In genomic region chr19:4357095-4357797, GRCh38 we compare ENCODE assay signal across 15 cellular contexts. TPM values are rescaled to one million over a fixed set of nuclear protein-coding genes. Genes with fewer than 3 reads are reported as not detected.
DNase-seq lines count a peak whose midpoint lies in the region; ATAC-seq, FAIRE-seq and TF ChIP-seq lines count a peak whose summit lies in the region.
"Had no signal": no experiment of that assay in that cellular context is flagged by ENCODE, and none has a peak within 500 bp of the region (broad histone marks: within the 10 kb centered on the region; RNA-seq: fewer than 3 reads in every experiment).

No MANE protein-coding gene starts in this region.

- no peak overlapping the region for H3K56ac ChIP-seq in H1 (replicated peaks; ENCODE audit: insufficient read length, low read depth, low read length)

- peaks cover 22 to 51% of the 10 kb centered on the region in 2 donors for H3K36me3 Mint-ChIP-seq in stimulated activated naive B cell treated with anti-CD40 and anti-IgM and Interleukin-4, amounts not matched to agents 10 μg/mL and 1 μg/mL and 100 μg/mL, for 72 hours
- H3K36me3 Mint-ChIP-seq: IgD-negative memory B cell had no signal

- no peaks in the 10 kb centered on the region for H3K79me1 ChIP-seq in H1 (ENCODE audit: low read depth, low read length)
- peaks cover 7% of the 10 kb centered on the region for H3K79me1 ChIP-seq in neuronal stem cell (ENCODE audit: low read depth, low read length)

- CTCF ChIA-PET in SK-N-SH (lab: Yijun Ruan, JAX) (interaction anchor here (1.3 to 1.6 kb wide), 2 partner anchors 18 to 89 kb away, joined by 3 to 11 read pairs; no protein-coding TSS in a partner anchor), H1 (lab: Charles Lee; ENCODE audit: partially characterized antibody) (interaction anchor here (0.6 to 3.4 kb wide), 11 partner anchors 10 to 123 kb away, joined by 3 to 28 read pairs (median 3); no protein-coding TSS in a partner anchor)

- no peak overlapping the region for H4K91ac ChIP-seq in H1 (replicated peaks; ENCODE audit: insufficient read length, low read length)
- H4K91ac ChIP-seq in neuronal stem cell (ENCODE audit: low read depth, low read length, poor library complexity), result no peak overlapping the region

- H3K27me3 Mint-ChIP-seq in stimulated activated naive B cell treated with anti-CD40 and anti-IgM and Interleukin-4, amounts not matched to agents 10 μg/mL and 1 μg/mL and 100 μg/mL, for 72 hours, result no peaks in the 10 kb centered on the region
- H3K27me3 Mint-ChIP-seq: CD8-positive, alpha-beta memory T cell; IgD-negative memory B cell had no signal

- H3K4me1 Mint-ChIP-seq in stimulated activated naive B cell treated with anti-CD40 and anti-IgM and Interleukin-4, amounts not matched to agents 10 μg/mL and 1 μg/mL and 100 μg/mL, for 72 hours, result peaks cover 9 to 21% of the 10 kb centered on the region in 2 donors
- H3K4me1 Mint-ChIP-seq: IgD-negative memory B cell had no signal

- POLR2A ChIA-PET in SK-N-SH (lab: Yijun Ruan, JAX) (no interaction called here), H1 (lab: Charles Lee; ENCODE audit: partially characterized antibody) (interaction anchor here (0.6 to 13.0 kb wide), 8 partner anchors 8 to 103 kb away, joined by 3 to 72 read pairs (median 4); partner anchors contain the start of gene MPND)

- H2BK20ac ChIP-seq in H1 (ENCODE audit: low read length), result no peak overlapping the region

- H3K27ac ChIP-seq in SK-N-SH (ENCODE audit: low read depth in 2 of 2, low read length in 1 of 2) (no peak overlapping the region; a peak in 1 of 4 replicates), H1 (ENCODE audit: low read depth, low read length) (no peak overlapping the region), neuronal stem cell (replicated peaks; ENCODE audit: low read length) (no peak overlapping the region), Peyer's patch (no peak overlapping the region)
- H3K27ac ChIP-seq: 22Rv1 had no signal

- H3K4ac ChIP-seq in H1 (replicated peaks; ENCODE audit: insufficient read length, low read depth, low read length), result no peak overlapping the region
- H3K4ac ChIP-seq in neuronal stem cell (ENCODE audit: low read length), result no peak overlapping the region

- no peak overlapping the region for H2BK15ac ChIP-seq in H1 (ENCODE audit: low read length)
- no peak overlapping the region for H2BK15ac ChIP-seq in neuronal stem cell (ENCODE audit: low read length)

- TF ChIP-seq EP300 in SK-N-SH (IDR thresholded peaks at IDR 0.05; ENCODE audit: borderline replicate concordance in 1 of 2, low read depth in 1 of 2, low read length in 1 of 2) (no peak), H1 (IDR thresholded peaks at IDR 0.05; ENCODE audit: borderline replicate concordance in 1 of 2, low read depth in 2 of 2, low read length in 2 of 2) (no peak)

- FAIRE-seq in H1 (lab: Jason Lieb, UNC), result no peak

- no peak for TF ChIP-seq CTCF in SK-N-SH (IDR thresholded peaks at IDR 0.05)
- no peak for TF ChIP-seq CTCF in H1 (IDR thresholded peaks at IDR 0.05; ENCODE audit: control extremely low read depth in 1 of 3, insufficient read depth in 1 of 3, low read depth in 1 of 3, low read length in 3 of 3)
- no peak for TF ChIP-seq CTCF in Peyer's patch (IDR thresholded peaks at IDR 0.05)

- H3K4me2 ChIP-seq in SK-N-SH, result no peak overlapping the region
- no peak overlapping the region for H3K4me2 ChIP-seq in H1 (ENCODE audit: insufficient read depth in 1 of 2, low read depth in 2 of 2, low read length in 2 of 2)
- H3K4me2 ChIP-seq in neuronal stem cell (ENCODE audit: insufficient read depth, low read length, poor library complexity, severe bottlenecking), result no peak overlapping the region

- no peaks in the 10 kb centered on the region for H3K79me2 ChIP-seq in SK-N-SH (ENCODE audit: insufficient read depth)
- H3K79me2 ChIP-seq in H1 (ENCODE audit: control insufficient read depth in 1 of 2, insufficient read depth in 2 of 2, low read length in 2 of 2), result no peaks in the 10 kb centered on the region

- no peaks in the 10 kb centered on the region for H3K23me2 ChIP-seq in H1 (ENCODE audit: low read depth, low read length)

- H3K4me1 ChIP-seq in SK-N-SH (ENCODE audit: control insufficient read depth in 1 of 2, insufficient read depth in 2 of 2, low read depth in 1 of 2, low read length in 1 of 2) (no peaks in the 10 kb centered on the region), H1 (replicated peaks in 1 of 4; ENCODE audit: control insufficient read depth in 3 of 4, insufficient read depth in 4 of 4, low read length in 3 of 4) (peaks cover 0 to 12% (median 3%) of the 10 kb centered on the region in 4 experiments; a peak in 3 of 7 replicates), neuronal stem cell (ENCODE audit: control insufficient read depth in 2 of 2, insufficient read depth in 1 of 2, low read depth in 1 of 2, low read length in 2 of 2) (peaks cover 0 to 5% of the 10 kb centered on the region in 2 donors), Peyer's patch (no peaks in the 10 kb centered on the region)

- H3K9me3 ChIP-seq in SK-N-SH (no peaks in the 10 kb centered on the region), H1 (ENCODE audit: insufficient read depth in 2 of 2, low read depth in 1 of 2, low read length in 1 of 2) (no peaks in the 10 kb centered on the region), neuronal stem cell (replicated peaks in 1 of 2; ENCODE audit: control insufficient read depth in 2 of 2, insufficient read depth in 1 of 2, low read depth in 1 of 2, low read length in 2 of 2) (no peaks in the 10 kb centered on the region), Peyer's patch (no peaks in the 10 kb centered on the region)

- H2BK5ac ChIP-seq in H1 (ENCODE audit: low read depth, low read length) (no peak overlapping the region), neuronal stem cell (ENCODE audit: low read length) (no peak overlapping the region)

- H3K18ac ChIP-seq in H1 (ENCODE audit: extremely low read depth, low read length) (no peak overlapping the region), neuronal stem cell (ENCODE audit: low read length) (peak overlapping the region; percentile 71)

- H3F3A ChIP-seq in SK-N-SH (replicated peaks; ENCODE audit: insufficient read depth), result peaks cover 5% of the 10 kb centered on the region

- WGBS in SK-N-SH (ENCODE audit: low lambda C conversion rate), result 88% methylated on average over 6 of the region's 23 CpGs
- 93% methylated on average over 21 of the region's 23 CpGs; no CpG with 5 or more reads in 1 of the 2 experiments for WGBS in H1 (ENCODE audit: extremely low coverage in 1 of 2, insufficient coverage in 1 of 2, insufficient read length in 1 of 2, insufficient replicate concordance in 2 of 2, low coverage in 1 of 2, low lambda C conversion rate in 2 of 2, missing lambda C conversion rate in 1 of 2), 2 experiments
- WGBS in neuronal stem cell (ENCODE audit: extremely low coverage in 2 of 2, insufficient read length in 2 of 2, insufficient replicate concordance in 1 of 2), 2 donors, result no CpG with 5 or more reads among the region's 23 CpGs

- H2AK5ac ChIP-seq in H1 (ENCODE audit: low read depth, low read length) (no peak overlapping the region), neuronal stem cell (ENCODE audit: low read depth, low read length) (no peak overlapping the region)

- H3K9ac ChIP-seq in SK-N-SH, result no peak overlapping the region
- H3K9ac ChIP-seq in H1 (replicated peaks in 1 of 4; ENCODE audit: extremely low read depth in 1 of 4, low read depth in 3 of 4, low read length in 3 of 4), result no peak overlapping the region
- peak overlapping the region; percentile 70 for H3K9ac ChIP-seq in neuronal stem cell (ENCODE audit: low read depth, low read length, poor library complexity)

- H2BK12ac ChIP-seq in H1 (ENCODE audit: low read depth, low read length) (no peak overlapping the region), neuronal stem cell (ENCODE audit: low read length) (no peak overlapping the region)

- H2AFZ ChIP-seq in SK-N-SH (ENCODE audit: low read depth), result no peak overlapping the region
- no peak overlapping the region for H2AFZ ChIP-seq in H1 (ENCODE audit: low read length)
- H2AFZ ChIP-seq in neuronal stem cell (ENCODE audit: low read length), result no peak overlapping the region

- ATAC-seq in SK-N-SH treated with all-trans-retinoic acid at 6 μM for 48 hours, result no peak
- no peak for ATAC-seq in stimulated activated naive B cell treated with anti-CD40 and anti-IgM and Interleukin-4, amounts not matched to agents 10 μg/mL and 1 μg/mL and 100 μg/mL, for 72 hours (replicated peaks)

- H3K27ac Mint-ChIP-seq in stimulated activated naive B cell treated with anti-CD40 and anti-IgM and Interleukin-4, amounts not matched to agents 10 μg/mL and 1 μg/mL and 100 μg/mL, for 72 hours, result peak overlapping the region; percentile 81
- H3K27ac Mint-ChIP-seq: H9, IgD-negative memory B cell had no signal

- H3K9me3 Mint-ChIP-seq in stimulated activated naive B cell treated with anti-CD40 and anti-IgM and Interleukin-4, amounts not matched to agents 10 μg/mL and 1 μg/mL and 100 μg/mL, for 72 hours, result no peaks in the 10 kb centered on the region
- H3K9me3 Mint-ChIP-seq: CD8-positive, alpha-beta memory T cell; H9 had no signal

- H4K8ac ChIP-seq in H1 (ENCODE audit: extremely low read depth, insufficient read depth, low read length) (no peak overlapping the region), neuronal stem cell (ENCODE audit: low read depth, low read length) (peak overlapping the region; percentile 23)

- H3K4me3 ChIP-seq in SK-N-SH (ENCODE audit: low read depth in 2 of 2, low read length in 1 of 2), result no peak overlapping the region
- no peak overlapping the region for H3K4me3 ChIP-seq in H1 (ENCODE audit: extremely low read depth in 1 of 4, insufficient read depth in 2 of 4, low read depth in 3 of 4, low read length in 4 of 4)
- H3K4me3 ChIP-seq in neuronal stem cell (ENCODE audit: low read length in 2 of 2), result no peak overlapping the region
- no peak overlapping the region for H3K4me3 ChIP-seq in Peyer's patch

- TF ChIP-seq POLR2A in H1 (IDR thresholded peaks at IDR 0.05; ENCODE audit: control extremely low read depth in 1 of 2, low read depth in 2 of 2, low read length in 2 of 2), result 0 out of 3 replicates have a peak, but pooled peaks of 1 of the 2 experiments have one; percentile 17
- TF ChIP-seq POLR2A in Peyer's patch (IDR thresholded peaks at IDR 0.05), result no peak

- H4K20me1 ChIP-seq in SK-N-SH (ENCODE audit: insufficient read depth), result no peaks in the 10 kb centered on the region
- peaks cover 4 to 15% of the 10 kb centered on the region in 2 experiments for H4K20me1 ChIP-seq in H1 (replicated peaks in 1 of 2; ENCODE audit: control insufficient read depth in 1 of 2, insufficient read depth in 2 of 2, low read length in 2 of 2)

- H3K23ac ChIP-seq in H1 (ENCODE audit: insufficient read length) (no peak overlapping the region), neuronal stem cell (ENCODE audit: low read depth, low read length, poor library complexity) (no peak overlapping the region)

- H3K9me2 ChIP-seq in SK-N-SH, result no peaks in the 10 kb centered on the region

- no peak overlapping the region for H4K5ac ChIP-seq in H1 (ENCODE audit: insufficient read length, low read depth, low read length)

- no peaks in the 10 kb centered on the region for H3K27me3 ChIP-seq in SK-N-SH (ENCODE audit: insufficient read depth)
- no peaks in the 10 kb centered on the region for H3K27me3 ChIP-seq in H1 (replicated peaks in 1 of 4; ENCODE audit: control insufficient read depth in 3 of 4, extremely low read depth in 1 of 4, insufficient read depth in 3 of 4, low read length in 3 of 4)
- no peaks in the 10 kb centered on the region for H3K27me3 ChIP-seq in neuronal stem cell (ENCODE audit: control insufficient read depth in 3 of 3, insufficient read depth in 3 of 3, low read depth in 1 of 3, low read length in 3 of 3)
- no peaks in the 10 kb centered on the region for H3K27me3 ChIP-seq in Peyer's patch

- DNase-seq in SK-N-SH (peak; percentile 54), H1 (ENCODE audit: low read depth in 1 of 2, low spot score in 2 of 2) (no peak), neuronal stem cell (ENCODE audit: low spot score) (no peak), Peyer's patch (no peak), UCSD-AML1 (lab: John Stamatoyannopoulos, UW; ENCODE audit: unreplicated experiment) (no peak)
- DNase-seq in stimulated activated naive B cell treated with anti-CD40 and anti-IgM and Interleukin-4, amounts not matched to agents 10 μg/mL and 1 μg/mL and 100 μg/mL, for 72 hours, result no peak
- no peak for DNase-seq in effector CD4-positive, alpha-beta T cell
- DNase-seq: CD8-positive, alpha-beta memory T cell; H9; NCI-H1417 treated with DMSO at 0.1 percent for 48 hours; NCI-H2029 treated with DMSO at 0.1 percent for 48 hours; NCI-H510A treated with DMSO at 0.1 percent for 48 hours had no signal

- H2BK120ac ChIP-seq in H1 (replicated peaks; ENCODE audit: low read depth, low read length) (no peak overlapping the region), neuronal stem cell (ENCODE audit: low read depth, low read length) (peak overlapping the region; percentile 18)

- no peak overlapping the region for H3K4me3 Mint-ChIP-seq in stimulated activated naive B cell treated with anti-CD40 and anti-IgM and Interleukin-4, amounts not matched to agents 10 μg/mL and 1 μg/mL and 100 μg/mL, for 72 hours
- H3K4me3 Mint-ChIP-seq: CD8-positive, alpha-beta memory T cell; IgD-negative memory B cell had no signal

- no peak for TF ChIP-seq RAD21 in SK-N-SH (IDR thresholded peaks at IDR 0.05; ENCODE audit: low read length)
- TF ChIP-seq RAD21 in H1 (IDR thresholded peaks at IDR 0.05 in 1 of 2, conservative IDR thresholded peaks at IDR 0.05 in 1 of 2; ENCODE audit: low read depth in 2 of 2, low read length in 2 of 2), result no peak

- H3K14ac ChIP-seq in H1 (ENCODE audit: insufficient read length) (no peak overlapping the region), neuronal stem cell (ENCODE audit: low read length) (no peak overlapping the region)

- H3K36me3 ChIP-seq in SK-N-SH (replicated peaks in 1 of 2; ENCODE audit: control insufficient read depth in 1 of 2, insufficient read depth in 2 of 2, low read length in 1 of 2) (peaks cover 3 to 34% of the 10 kb centered on the region in 2 experiments), H1 (ENCODE audit: control insufficient read depth in 2 of 4, insufficient read depth in 4 of 4, low read length in 3 of 4) (peaks cover 0 to 19% (median 10%) of the 10 kb centered on the region in 4 experiments; a peak in 6 of 8 replicates), neuronal stem cell (replicated peaks in 1 of 2; ENCODE audit: control insufficient read depth in 2 of 2, insufficient read depth in 2 of 2, low read length in 2 of 2) (peaks cover 33 to 91% of the 10 kb centered on the region in 2 donors), Peyer's patch (peaks cover 0 to 62% (median 0%) of the 10 kb centered on the region in 3 donors)

RNA-seq across cellular contexts. Expression of gene MPND, which starts 13.9 kb away (rescaled TPM):
- polyA plus RNA-seq in SK-N-SH (2012; rRNA removed) (18.7 and 21.3 TPM in 2 replicates), H1 (2011; rRNA removed) (22.9 and 31.6 TPM in 2 replicates)
- polyA plus RNA-seq in SK-N-SH (2012; cell fraction: cytosol; rRNA removed), result 9.7 and 14.7 TPM in 2 replicates
- 23.4 and 26.0 TPM in 2 replicates for polyA plus RNA-seq in SK-N-SH (2012; cell fraction: nucleus; rRNA removed)
- 24.2 and 27.7 TPM in 2 replicates for total RNA-seq in H1 (2021; fragmentation: NEBNext Ultra II Directional; extraction: Animal tissue kit (Norgen Biotek cat#: 25700))
- polyA plus RNA-seq in H1 (2011; cell fraction: cytosol; rRNA removed), result 25.7 TPM
- polyA plus RNA-seq in H1 (2011; cell fraction: nucleus; rRNA removed), result 32.1 TPM
- polyA plus RNA-seq in H1 (2012, experiment 1 of 2), result 15.1 to 38.3 TPM (median 35.6 TPM) in 4 replicates
- 21.6 TPM for polyA plus RNA-seq in H1 (2012, experiment 2 of 2)
- polyA plus RNA-seq in H1 (2013, experiment 1 of 2), result 15.0 TPM
- polyA plus RNA-seq in H1 (2013, experiment 2 of 2), result 12.4 TPM
- 10.8 and 12.6 TPM in 2 replicates for polyA minus RNA-seq in H1 (2011; rRNA and poly(A)+ RNA removed)
- polyA minus RNA-seq in H1 (2011; cell fraction: cytosol; rRNA and poly(A)+ RNA removed), result 13.0 TPM
- polyA minus RNA-seq in H1 (2011; cell fraction: nucleus; rRNA and poly(A)+ RNA removed), result 15.3 TPM
- 20.6 TPM for polyA plus RNA-seq in neuronal stem cell (2013, experiment 1 of 2)
- 22.4 TPM for polyA plus RNA-seq in neuronal stem cell (2013, experiment 2 of 2)
- total RNA-seq in Peyer's patch, result 10 to 100 TPM in 3 of 4 donors, 1 to 10 TPM in 1; 8.3 to 26.1 (median 20.8) TPM

RNA-seq across cellular contexts. Expression of gene STAP2, which starts 18.6 kb away (rescaled TPM):
- polyA plus RNA-seq in SK-N-SH (2012; rRNA removed) (6.0 and 7.6 TPM in 2 replicates), H1 (2011; rRNA removed) (33.6 and 37.3 TPM in 2 replicates)
- polyA plus RNA-seq in SK-N-SH (2012; cell fraction: cytosol; rRNA removed), result 2.8 and 2.9 TPM in 2 replicates
- polyA plus RNA-seq in SK-N-SH (2012; cell fraction: nucleus; rRNA removed), result 5.6 and 6.1 TPM in 2 replicates
- 15.3 and 18.1 TPM in 2 replicates for total RNA-seq in H1 (2021; fragmentation: NEBNext Ultra II Directional; extraction: Animal tissue kit (Norgen Biotek cat#: 25700))
- 39.4 TPM for polyA plus RNA-seq in H1 (2011; cell fraction: cytosol; rRNA removed)
- 33.5 TPM for polyA plus RNA-seq in H1 (2011; cell fraction: nucleus; rRNA removed)
- polyA plus RNA-seq in H1 (2012, experiment 1 of 2), result 21.5 to 32.2 TPM (median 25.1 TPM) in 4 replicates
- polyA plus RNA-seq in H1 (2012, experiment 2 of 2), result 30.2 TPM
- 18.5 TPM for polyA plus RNA-seq in H1 (2013, experiment 1 of 2)
- 19.0 TPM for polyA plus RNA-seq in H1 (2013, experiment 2 of 2)
- 11.4 and 11.9 TPM in 2 replicates for polyA minus RNA-seq in H1 (2011; rRNA and poly(A)+ RNA removed)
- polyA minus RNA-seq in H1 (2011; cell fraction: cytosol; rRNA and poly(A)+ RNA removed), result 12.0 TPM
- 8.0 TPM for polyA minus RNA-seq in H1 (2011; cell fraction: nucleus; rRNA and poly(A)+ RNA removed)
- 6.4 TPM for polyA plus RNA-seq in neuronal stem cell (2013, experiment 1 of 2)
- 7.4 TPM for polyA plus RNA-seq in neuronal stem cell (2013, experiment 2 of 2)
- 100 to 1,000 TPM in 3 of 4 donors, 10 to 100 TPM in 1; 90.8 to 227 (median 134) TPM for total RNA-seq in Peyer's patch
- polyA plus RNA-seq: IgD-negative memory B cell had no signal

RNA-seq across cellular contexts. Expression of gene SH3GL1, which starts 43.1 kb away (rescaled TPM):
- polyA plus RNA-seq in SK-N-SH (2012; rRNA removed) (62.5 and 82.8 TPM in 2 replicates), H1 (2011; rRNA removed) (81.5 and 120 TPM in 2 replicates)
- polyA plus RNA-seq in SK-N-SH (2012; cell fraction: cytosol; rRNA removed), result 34.7 and 53.5 TPM in 2 replicates
- polyA plus RNA-seq in SK-N-SH (2012; cell fraction: nucleus; rRNA removed), result 48.5 and 52.9 TPM in 2 replicates
- 102 TPM in 2 replicates for total RNA-seq in H1 (2021; fragmentation: NEBNext Ultra II Directional; extraction: Animal tissue kit (Norgen Biotek cat#: 25700))
- polyA plus RNA-seq in H1 (2011; cell fraction: cytosol; rRNA removed), result 72.0 TPM
- 90.4 TPM for polyA plus RNA-seq in H1 (2011; cell fraction: nucleus; rRNA removed)
- 57.4 to 81.4 TPM (median 79.5 TPM) in 4 replicates for polyA plus RNA-seq in H1 (2012, experiment 1 of 2)
- 84.4 TPM for polyA plus RNA-seq in H1 (2012, experiment 2 of 2)
- polyA plus RNA-seq in H1 (2013, experiment 1 of 2), result 86.5 TPM
- polyA plus RNA-seq in H1 (2013, experiment 2 of 2), result 87.7 TPM
- polyA minus RNA-seq in H1 (2011; rRNA and poly(A)+ RNA removed), result 18.0 and 18.8 TPM in 2 replicates
- 40.1 TPM for polyA minus RNA-seq in H1 (2011; cell fraction: cytosol; rRNA and poly(A)+ RNA removed)
- polyA minus RNA-seq in H1 (2011; cell fraction: nucleus; rRNA and poly(A)+ RNA removed), result 27.2 TPM
- 88.3 TPM for polyA plus RNA-seq in neuronal stem cell (2013, experiment 1 of 2)
- 86.1 TPM for polyA plus RNA-seq in neuronal stem cell (2013, experiment 2 of 2)
- total RNA-seq in Peyer's patch, result 100 to 1,000 TPM in 1 of 4 donors, 10 to 100 TPM in 3; 69.3 to 102 (median 73.9) TPM

RNA-seq across cellular contexts. Expression of gene CHAF1A, which starts 45.2 kb away (rescaled TPM):
- polyA plus RNA-seq in SK-N-SH (2012; rRNA removed), result 13.2 and 18.0 TPM in 2 replicates
- 12.9 and 15.0 TPM in 2 replicates for polyA plus RNA-seq in SK-N-SH (2012; cell fraction: cytosol; rRNA removed)
- 23.9 and 29.4 TPM in 2 replicates for polyA plus RNA-seq in SK-N-SH (2012; cell fraction: nucleus; rRNA removed)
- total RNA-seq in H1 (2021; fragmentation: NEBNext Ultra II Directional; extraction: Animal tissue kit (Norgen Biotek cat#: 25700)), result 146 and 147 TPM in 2 replicates
- 122 and 190 TPM in 2 replicates for polyA plus RNA-seq in H1 (2011; rRNA removed)
- 126 TPM for polyA plus RNA-seq in H1 (2011; cell fraction: cytosol; rRNA removed)
- polyA plus RNA-seq in H1 (2011; cell fraction: nucleus; rRNA removed), result 306 TPM
- 88.0 to 134 TPM (median 124 TPM) in 4 replicates for polyA plus RNA-seq in H1 (2012, experiment 1 of 2)
- 49.9 TPM for polyA plus RNA-seq in H1 (2012, experiment 2 of 2)
- 98.3 TPM for polyA plus RNA-seq in H1 (2013, experiment 1 of 2)
- 96.0 TPM for polyA plus RNA-seq in H1 (2013, experiment 2 of 2)
- polyA minus RNA-seq in H1 (2011; rRNA and poly(A)+ RNA removed), result 58.2 and 63.1 TPM in 2 replicates
- polyA minus RNA-seq in H1 (2011; cell fraction: cytosol; rRNA and poly(A)+ RNA removed), result 94.8 TPM
- 110 TPM for polyA minus RNA-seq in H1 (2011; cell fraction: nucleus; rRNA and poly(A)+ RNA removed)
- 59.2 TPM for polyA plus RNA-seq in neuronal stem cell (2013, experiment 1 of 2)
- 56.4 TPM for polyA plus RNA-seq in neuronal stem cell (2013, experiment 2 of 2)
- 10 to 100 TPM in 3 of 4 donors, 1 to 10 TPM in 1; 7.5 to 66.8 (median 14.4) TPM for total RNA-seq in Peyer's patch

RNA-seq across cellular contexts. Expression of gene FSD1, which starts 52.8 kb away (rescaled TPM):
- polyA plus RNA-seq in SK-N-SH (2012; rRNA removed) (46.7 and 49.0 TPM in 2 replicates), H1 (2011; rRNA removed) (181 and 194 TPM in 2 replicates)
- 18.6 and 33.9 TPM in 2 replicates for polyA plus RNA-seq in SK-N-SH (2012; cell fraction: cytosol; rRNA removed)
- 90.3 and 101 TPM in 2 replicates for polyA plus RNA-seq in SK-N-SH (2012; cell fraction: nucleus; rRNA removed)
- total RNA-seq in H1 (2021; fragmentation: NEBNext Ultra II Directional; extraction: Animal tissue kit (Norgen Biotek cat#: 25700)), result 54.8 and 58.8 TPM in 2 replicates
- 135 TPM for polyA plus RNA-seq in H1 (2011; cell fraction: cytosol; rRNA removed)
- 150 TPM for polyA plus RNA-seq in H1 (2011; cell fraction: nucleus; rRNA removed)
- polyA plus RNA-seq in H1 (2012, experiment 1 of 2), result 50.5 to 86.8 TPM (median 84.0 TPM) in 4 replicates
- polyA plus RNA-seq in H1 (2012, experiment 2 of 2), result 95.6 TPM
- polyA plus RNA-seq in H1 (2013, experiment 1 of 2), result 46.1 TPM
- polyA plus RNA-seq in H1 (2013, experiment 2 of 2), result 42.6 TPM
- polyA minus RNA-seq in H1 (2011; rRNA and poly(A)+ RNA removed), result 26.0 and 38.0 TPM in 2 replicates
- 40.8 TPM for polyA minus RNA-seq in H1 (2011; cell fraction: cytosol; rRNA and poly(A)+ RNA removed)
- 25.0 TPM for polyA minus RNA-seq in H1 (2011; cell fraction: nucleus; rRNA and poly(A)+ RNA removed)
- polyA plus RNA-seq in neuronal stem cell (2013, experiment 1 of 2), result 34.4 TPM
- 34.5 TPM for polyA plus RNA-seq in neuronal stem cell (2013, experiment 2 of 2)
- total RNA-seq in Peyer's patch, result 1 to 10 TPM in 3 of 4 donors, not detected in 1; 1.0 to 8.4 (median 1.4) TPM

Comparison
In these comparisons a context has a peak if more than half of its experiments do, and no peak if none do; other contexts are left out.
1. Of the 17 proteins assayed by ChIP-seq in both H1 and SK-N-SH: peak only in H1: POLR2AphosphoS5; only in SK-N-SH: none; in both: none; in neither: 16.